22 cellular contexts compared by ENCODE assay signal in the genomic region with DNA sequence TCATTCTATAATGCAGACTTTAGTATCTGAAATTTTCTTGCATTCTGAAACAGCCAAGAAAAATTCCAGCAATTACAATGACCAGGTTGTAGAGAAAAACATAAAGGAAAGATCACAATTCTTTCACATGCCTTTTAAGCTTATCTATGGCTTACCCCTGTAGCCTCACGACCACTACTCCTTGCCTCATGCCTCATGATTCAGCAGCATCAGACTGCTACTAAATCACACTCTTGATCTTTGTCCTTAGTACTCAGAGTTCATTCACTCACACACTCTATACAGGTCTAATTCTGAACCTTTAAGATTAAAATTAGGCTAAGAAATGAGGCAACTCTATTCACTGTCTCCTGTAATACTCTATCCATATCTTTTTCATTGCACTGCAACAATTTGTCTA.
DNase-seq lines count a peak whose midpoint lies in the region; ATAC-seq and TF ChIP-seq lines count a peak whose summit lies in the region.
"Had no signal": no experiment of that assay in that cellular context is flagged by ENCODE, and none has a peak within 500 bp of the region (broad histone marks: within the 10 kb centered on the region; RNA-seq: fewer than 3 reads in every experiment).

No MANE protein-coding gene starts in this region.

- peaks cover 69% of the 10 kb centered on the region for H3K4me1 ChIP-seq in DND-41 (ENCODE audit: insufficient read depth, low read length)
- H3K4me1 ChIP-seq: HAP-1 had no signal

- DNase-seq in activated CD4-positive, alpha-beta memory T cell treated with anti-CD3 and anti-CD28 coated beads, Interleukin-2, amount 10 ng/mL, durations not matched to agents 7 days and 5 days: no peak
- DNase-seq in activated CD4-positive, alpha-beta memory T cell treated with anti-CD3 and anti-CD28 coated beads for 36 hours: no peak
- DNase-seq in DND-41 (peak; percentile 31), renal cortical epithelial cell (ENCODE audit: low read depth) (peak; percentile 31), cerebellar cortex (ENCODE audit: low spot score) (no peak)
- DNase-seq in activated naive CD8-positive, alpha-beta T cell treated with anti-CD3 and anti-CD28 coated beads, Interleukin-2, amount 10 ng/mL, durations not matched to agents 7 days and 5 days: no peak
- no peak for DNase-seq in T-helper 2 cell treated with Interferon-gamma antibody and Interleukin-4, amounts not matched to agents 5 μg/mL and 100 μg/mL, for 36 hours (ENCODE audit: low spot score)
- DNase-seq: GDM1; KBM-7; NCI-H1092; NCI-H1436 treated with DMSO at 0.1 percent for 48 hours; NCI-H1930; NCI-H226; NCI-H510A treated with DMSO at 0.1 percent for 48 hours; NCI-H774; NK-92 treated with Interleukin-12 subunit alpha and Interleukin-12 subunit beta, amount 100 ng/mL, for 24 hours; SIG-M5 had no signal

- H3K27me3 Mint-ChIP-seq in activated CD4-positive, alpha-beta memory T cell treated with anti-CD3 and anti-CD28 coated beads, Interleukin-2, amount 10 ng/mL, durations not matched to agents 7 days and 5 days: peaks cover 3% of the 10 kb centered on the region
- no peaks in the 10 kb centered on the region for H3K27me3 Mint-ChIP-seq in activated CD4-positive, alpha-beta memory T cell treated with anti-CD3 and anti-CD28 coated beads for 36 hours
- H3K27me3 Mint-ChIP-seq in activated naive CD8-positive, alpha-beta T cell treated with anti-CD3 and anti-CD28 coated beads, Interleukin-2, amount 10 ng/mL, durations not matched to agents 7 days and 5 days: no peaks in the 10 kb centered on the region
- H3K27me3 Mint-ChIP-seq in T-helper 2 cell treated with Interferon-gamma antibody and Interleukin-4, amounts not matched to agents 5 μg/mL and 100 μg/mL, for 36 hours (ENCODE audit: low read depth): peaks cover 4% of the 10 kb centered on the region

- POLR2A ChIA-PET in activated CD4-positive, alpha-beta memory T cell treated with anti-CD3 and anti-CD28 coated beads, Interleukin-2, amount 10 ng/mL, durations not matched to agents 7 days and 5 days (lab: Charles Lee): interaction anchor here (1.6 kb wide), 1 partner anchor 115 kb away, joined by 4 read pairs; no protein-coding TSS in a partner anchor
- POLR2A ChIA-PET in activated CD4-positive, alpha-beta memory T cell treated with anti-CD3 and anti-CD28 coated beads for 36 hours (lab: Charles Lee): no interaction called here
- POLR2A ChIA-PET in activated naive CD8-positive, alpha-beta T cell treated with anti-CD3 and anti-CD28 coated beads, Interleukin-2, amount 10 ng/mL, durations not matched to agents 7 days and 5 days (lab: Charles Lee): interaction anchor here (3.3 to 4.4 kb wide), 3 partner anchors 9 to 208 kb away, joined by 13 to 37 read pairs (median 24); no protein-coding TSS in a partner anchor

- H3K4me3 ChIP-seq in DND-41 (ENCODE audit: low read depth in 1 of 2, low read length in 2 of 2): no peak overlapping the region
- H3K4me3 ChIP-seq: GM23338, HAP-1 had no signal

- H3K9me3 Mint-ChIP-seq in activated CD4-positive, alpha-beta memory T cell treated with anti-CD3 and anti-CD28 coated beads, Interleukin-2, amount 10 ng/mL, durations not matched to agents 7 days and 5 days: peaks cover 9% of the 10 kb centered on the region
- no peaks in the 10 kb centered on the region for H3K9me3 Mint-ChIP-seq in activated CD4-positive, alpha-beta memory T cell treated with anti-CD3 and anti-CD28 coated beads for 36 hours
- peaks cover 8% of the 10 kb centered on the region for H3K9me3 Mint-ChIP-seq in activated naive CD8-positive, alpha-beta T cell treated with anti-CD3 and anti-CD28 coated beads, Interleukin-2, amount 10 ng/mL, durations not matched to agents 7 days and 5 days
- H3K9me3 Mint-ChIP-seq in T-helper 2 cell treated with Interferon-gamma antibody and Interleukin-4, amounts not matched to agents 5 μg/mL and 100 μg/mL, for 36 hours: no peaks in the 10 kb centered on the region
- H3K9me3 Mint-ChIP-seq: GM23338 had no signal

- H3K36me3 Mint-ChIP-seq in activated CD4-positive, alpha-beta memory T cell treated with anti-CD3 and anti-CD28 coated beads, Interleukin-2, amount 10 ng/mL, durations not matched to agents 7 days and 5 days (ENCODE audit: low read depth): peaks cover 14% of the 10 kb centered on the region
- H3K36me3 Mint-ChIP-seq in activated CD4-positive, alpha-beta memory T cell treated with anti-CD3 and anti-CD28 coated beads for 36 hours: no peaks in the 10 kb centered on the region
- H3K36me3 Mint-ChIP-seq in activated naive CD8-positive, alpha-beta T cell treated with anti-CD3 and anti-CD28 coated beads, Interleukin-2, amount 10 ng/mL, durations not matched to agents 7 days and 5 days: peaks cover 31% of the 10 kb centered on the region
- peaks cover 2% of the 10 kb centered on the region for H3K36me3 Mint-ChIP-seq in T-helper 2 cell treated with Interferon-gamma antibody and Interleukin-4, amounts not matched to agents 5 μg/mL and 100 μg/mL, for 36 hours (ENCODE audit: low read depth)

- no peak overlapping the region for H3K4me2 ChIP-seq in DND-41 (ENCODE audit: insufficient read depth, low read length)
- H3K4me2 ChIP-seq: GM23338 had no signal

- no peaks in the 10 kb centered on the region for H3K36me3 ChIP-seq in DND-41 (ENCODE audit: insufficient read depth, low read length)
- H3K36me3 ChIP-seq: HAP-1 had no signal

- peak overlapping the region; percentile 92 for H3K27ac Mint-ChIP-seq in activated CD4-positive, alpha-beta memory T cell treated with anti-CD3 and anti-CD28 coated beads, Interleukin-2, amount 10 ng/mL, durations not matched to agents 7 days and 5 days
- no peak overlapping the region for H3K27ac Mint-ChIP-seq in activated CD4-positive, alpha-beta memory T cell treated with anti-CD3 and anti-CD28 coated beads for 36 hours
- H3K27ac Mint-ChIP-seq in activated naive CD8-positive, alpha-beta T cell treated with anti-CD3 and anti-CD28 coated beads, Interleukin-2, amount 10 ng/mL, durations not matched to agents 7 days and 5 days: peak overlapping the region; percentile 95
- H3K27ac Mint-ChIP-seq in T-helper 2 cell treated with Interferon-gamma antibody and Interleukin-4, amounts not matched to agents 5 μg/mL and 100 μg/mL, for 36 hours: no peak overlapping the region
- H3K27ac Mint-ChIP-seq: GM23338 had no signal

- no peak for TF ChIP-seq CTCF in DND-41 (IDR thresholded peaks at IDR 0.05; ENCODE audit: borderline replicate concordance, extremely low read depth, low read length, poor library complexity, severe bottlenecking)

- CTCF ChIA-PET in activated CD4-positive, alpha-beta memory T cell treated with anti-CD3 and anti-CD28 coated beads, Interleukin-2, amount 10 ng/mL, durations not matched to agents 7 days and 5 days (lab: Charles Lee): no interaction called here
- CTCF ChIA-PET in activated CD4-positive, alpha-beta memory T cell treated with anti-CD3 and anti-CD28 coated beads for 36 hours (lab: Charles Lee): interaction anchor here (1.5 kb wide), 1 partner anchor 114 kb away, joined by 4 read pairs; no protein-coding TSS in a partner anchor

- ATAC-seq in DND-41 (ENCODE audit: insufficient read depth, low read depth): no peak
- ATAC-seq in activated naive CD8-positive, alpha-beta T cell treated with anti-CD3 and anti-CD28 coated beads, Interleukin-2, amount 10 ng/mL, durations not matched to agents 7 days and 5 days (ENCODE audit: low read depth): no peak
- ATAC-seq: GM23338, Panc1 had no signal

- H3K9ac ChIP-seq in DND-41 (ENCODE audit: low read depth, low read length): no peak overlapping the region

- H3K79me2 ChIP-seq in DND-41 (ENCODE audit: insufficient read depth, low read length): no peaks in the 10 kb centered on the region

- peaks cover 47% of the 10 kb centered on the region for H3K4me1 Mint-ChIP-seq in activated CD4-positive, alpha-beta memory T cell treated with anti-CD3 and anti-CD28 coated beads, Interleukin-2, amount 10 ng/mL, durations not matched to agents 7 days and 5 days
- H3K4me1 Mint-ChIP-seq in activated CD4-positive, alpha-beta memory T cell treated with anti-CD3 and anti-CD28 coated beads for 36 hours (ENCODE audit: low read depth): peaks cover 33% of the 10 kb centered on the region
- H3K4me1 Mint-ChIP-seq in activated naive CD8-positive, alpha-beta T cell treated with anti-CD3 and anti-CD28 coated beads, Interleukin-2, amount 10 ng/mL, durations not matched to agents 7 days and 5 days: peaks cover 52% of the 10 kb centered on the region
- peaks cover 41% of the 10 kb centered on the region for H3K4me1 Mint-ChIP-seq in T-helper 2 cell treated with Interferon-gamma antibody and Interleukin-4, amounts not matched to agents 5 μg/mL and 100 μg/mL, for 36 hours (ENCODE audit: low read depth)

- no peaks in the 10 kb centered on the region for H4K20me1 ChIP-seq in DND-41 (ENCODE audit: insufficient read depth, low read length)

- intact Hi-C loops in activated CD4-positive, alpha-beta memory T cell treated with anti-CD3 and anti-CD28 coated beads for 36 hours (cut with micrococcal nuclease): no loop called here

- H2AFZ ChIP-seq in DND-41 (ENCODE audit: low read depth, low read length): peak overlapping the region; percentile 45
- H2AFZ ChIP-seq: GM23338 had no signal

- no peak overlapping the region for H3K4me3 Mint-ChIP-seq in activated CD4-positive, alpha-beta memory T cell treated with anti-CD3 and anti-CD28 coated beads, Interleukin-2, amount 10 ng/mL, durations not matched to agents 7 days and 5 days
- H3K4me3 Mint-ChIP-seq in activated CD4-positive, alpha-beta memory T cell treated with anti-CD3 and anti-CD28 coated beads for 36 hours: no peak overlapping the region
- H3K4me3 Mint-ChIP-seq in activated naive CD8-positive, alpha-beta T cell treated with anti-CD3 and anti-CD28 coated beads, Interleukin-2, amount 10 ng/mL, durations not matched to agents 7 days and 5 days: no peak overlapping the region
- no peak overlapping the region for H3K4me3 Mint-ChIP-seq in T-helper 2 cell treated with Interferon-gamma antibody and Interleukin-4, amounts not matched to agents 5 μg/mL and 100 μg/mL, for 36 hours
- H3K4me3 Mint-ChIP-seq: GM23338 had no signal

- H3K9me3 ChIP-seq in DND-41 (ENCODE audit: insufficient read depth, low read length, severe bottlenecking): no peaks in the 10 kb centered on the region
- H3K9me3 ChIP-seq: HAP-1 had no signal

- H3K27me3 ChIP-seq in DND-41 (ENCODE audit: insufficient read depth, low read length, poor library complexity): no peaks in the 10 kb centered on the region

- H3K27ac ChIP-seq in DND-41 (ENCODE audit: low read length): peak overlapping the region; percentile 95
- H3K27ac ChIP-seq: C4-2B, HL-60 had no signal

Comparison
In these comparisons a context has a peak if more than half of its experiments do, and no peak if none do; other contexts are left out.
1. H3K27ac Mint-ChIP-seq: peak in activated CD4-positive, alpha-beta memory T cell treated with anti-CD3 and anti-CD28 coated beads, Interleukin-2, amount 10 ng/mL, durations not matched to agents 7 days and 5 days (single experiment) and activated naive CD8-positive, alpha-beta T cell treated with anti-CD3 and anti-CD28 coated beads, Interleukin-2, amount 10 ng/mL, durations not matched to agents 7 days and 5 days (single experiment); none in activated CD4-positive, alpha-beta memory T cell treated with anti-CD3 and anti-CD28 coated beads for 36 hours (single experiment) and T-helper 2 cell treated with Interferon-gamma antibody and Interleukin-4, amounts not matched to agents 5 μg/mL and 100 μg/mL, for 36 hours (single experiment).
2. DNase-seq: peak in DND-41 (single experiment) and renal cortical epithelial cell (single experiment); none in activated CD4-positive, alpha-beta memory T cell treated with anti-CD3 and anti-CD28 coated beads, Interleukin-2, amount 10 ng/mL, durations not matched to agents 7 days and 5 days (single experiment), activated CD4-positive, alpha-beta memory T cell treated with anti-CD3 and anti-CD28 coated beads for 36 hours (single experiment), activated naive CD8-positive, alpha-beta T cell treated with anti-CD3 and anti-CD28 coated beads, Interleukin-2, amount 10 ng/mL, durations not matched to agents 7 days and 5 days (single experiment), T-helper 2 cell treated with Interferon-gamma antibody and Interleukin-4, amounts not matched to agents 5 μg/mL and 100 μg/mL, for 36 hours (single experiment) and cerebellar cortex (single experiment).